ENCODE assay signal across 7 cellular contexts in the genomic region with DNA sequence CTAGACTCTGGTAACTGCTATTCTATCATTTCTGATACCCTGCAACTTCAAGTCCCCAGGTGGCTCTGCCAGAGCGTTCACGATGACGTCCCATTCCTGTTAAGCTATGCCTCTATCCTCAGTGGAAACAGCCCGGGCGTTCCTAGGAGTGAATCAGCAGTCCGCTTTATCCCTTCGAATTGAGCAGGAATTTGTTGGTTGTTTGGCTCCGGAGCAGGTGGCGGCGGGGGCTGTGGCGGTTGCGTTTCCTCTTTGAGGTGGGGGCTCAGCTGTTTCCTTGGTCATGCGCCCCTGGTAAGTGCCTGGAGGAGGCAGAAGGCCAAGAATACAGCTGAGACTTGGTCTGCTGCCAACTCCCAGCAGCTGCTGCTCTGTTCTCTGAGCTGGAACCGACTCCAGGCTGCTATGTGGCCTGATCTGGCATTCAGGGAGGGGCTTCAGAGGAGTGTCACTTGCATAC.
DNase-seq lines count a peak whose midpoint lies in the region; ATAC-seq lines count a peak whose summit lies in the region.

No MANE protein-coding gene starts in this region.

- no peaks in the 10 kb centered on the region for H3K9me3 ChIP-seq in subcutaneous abdominal adipose tissue (ENCODE audit: control insufficient read depth in 5 of 5, low read length in 5 of 5)

- DNase-seq in MV-4-11 (lab: John Stamatoyannopoulos, UW) (peak; percentile 9), UCSD-AML1 (lab: John Stamatoyannopoulos, UW; ENCODE audit: unreplicated experiment) (peak; percentile 7), hippocampal formation (lab: John Stamatoyannopoulos, UW) (peak; percentile 84 to 85)
- DNase-seq in stimulated activated CD4-positive, alpha-beta T cell treated with anti-CD3 and anti-CD28 coated beads, Interleukin-12 subunit alpha, Interleukin-12 subunit beta, amount 100 ng/mL, for 4 hours: no peak
- DNase-seq in activated naive CD4-positive, alpha-beta T cell (lab: John Stamatoyannopoulos, UW): no peak

- H3K9ac ChIP-seq in subcutaneous abdominal adipose tissue (ENCODE audit: low read length in 5 of 5): peak overlapping the region in 1 of 5 donors; percentile 33

- no peak overlapping the region for H3K27ac ChIP-seq in subcutaneous abdominal adipose tissue (ENCODE audit: low read depth, low read length)

- no peaks in the 10 kb centered on the region for H3K36me3 ChIP-seq in subcutaneous abdominal adipose tissue (ENCODE audit: control insufficient read depth in 5 of 5, insufficient read depth in 5 of 5, low read length in 5 of 5)

- H3K4me1 ChIP-seq in subcutaneous abdominal adipose tissue (ENCODE audit: control insufficient read depth in 5 of 5, insufficient read depth in 5 of 5, low read length in 5 of 5): peaks cover 0 to 17% (median 11%) of the 10 kb centered on the region in 5 donors

- H3K4me3 ChIP-seq in subcutaneous abdominal adipose tissue (ENCODE audit: low read depth in 1 of 5, low read length in 5 of 5): peak overlapping the region; percentile 39 to 58 (median 47)

- H3K27me3 ChIP-seq in subcutaneous abdominal adipose tissue (ENCODE audit: control insufficient read depth in 5 of 5, insufficient read depth in 4 of 5, low read length in 5 of 5): no peaks in the 10 kb centered on the region

- ATAC-seq in GM21423 (IDR thresholded peaks at IDR 0.05; ENCODE audit: unreplicated experiment): peak; percentile 87

Comparison
In these comparisons a context has a peak if more than half of its experiments do, and no peak if none do; other contexts are left out.
1. DNase-seq: peak in MV-4-11 (single experiment), UCSD-AML1 (single experiment) and hippocampal formation (2 of 2); none in stimulated activated CD4-positive, alpha-beta T cell treated with anti-CD3 and anti-CD28 coated beads, Interleukin-12 subunit alpha, Interleukin-12 subunit beta, amount 100 ng/mL, for 4 hours (single experiment) and activated naive CD4-positive, alpha-beta T cell (0 of 4).